In genomic region chr16:87330646-87331045, GRCh38 we compare ENCODE assay signal across 25 cellular contexts. TPM values are rescaled to one million over a fixed set of nuclear protein-coding genes. Genes with fewer than 3 reads are reported as not detected.
A peak's percentile ranks its signal among the peaks of the same experiment; 100 is the strongest.
DNase-seq lines count a peak whose midpoint lies in the region; ATAC-seq and TF ChIP-seq lines count a peak whose summit lies in the region.
"Had no signal": no experiment of that assay in that cellular context is flagged by ENCODE, and none has a peak within 500 bp of the region (broad histone marks: within the 10 kb centered on the region; RNA-seq: fewer than 3 reads in every experiment).

No MANE protein-coding gene starts in this region.

- DNase-seq in left ventricle myocardium superior (peak; percentile 12), cardiac septum (ENCODE audit: low spot score) (no peak), endothelial cell (ENCODE audit: low spot score) (no peak), posterior vena cava (ENCODE audit: low spot score) (peak; percentile 67)
- no peak for DNase-seq in stimulated activated naive CD4-positive, alpha-beta T cell treated with Interleukin-2 at 50 U/mL for 16 hours (lab: John Stamatoyannopoulos, UW)
- DNase-seq: C1 segment of cervical spinal cord; CD4-positive, alpha-beta memory T cell; COR-L47; GDM1; H9; Kasumi-1; NCI-H1092 treated with DMSO at 0.1 percent for 48 hours; NCI-H1436; NCI-H187; NCI-H446; NCI-H524 treated with DMSO at 0.1 percent for 48 hours; NCI-H774; NK-92 treated with Interleukin-12 subunit alpha and Interleukin-12 subunit beta, amount 100 ng/mL, for 24 hours; PC-3; SHP77 had no signal

- no peak overlapping the region for H3K27ac Mint-ChIP-seq in endothelial cell (ENCODE audit: unreplicated experiment)
- H3K27ac Mint-ChIP-seq: GM23338 had no signal

- intact Hi-C loops in left ventricle myocardium superior (cut with micrococcal nuclease) (no loop called here), cardiac septum (cut with DNase I) (no loop called here), posterior vena cava (cut with DNase I) (no loop called here)

- H3K4me3 Mint-ChIP-seq in endothelial cell (ENCODE audit: unreplicated experiment), result peak overlapping the region; percentile 68
- H3K4me3 Mint-ChIP-seq: CD4-positive, alpha-beta memory T cell; GM23338; H9 had no signal

- peaks cover 9% of the 10 kb centered on the region for H3K36me3 Mint-ChIP-seq in endothelial cell (ENCODE audit: low read depth, unreplicated experiment)

- H3K27me3 Mint-ChIP-seq in endothelial cell (ENCODE audit: unreplicated experiment), result peaks cover 3% of the 10 kb centered on the region
- H3K27me3 Mint-ChIP-seq: CD4-positive, alpha-beta memory T cell had no signal

- ATAC-seq in left ventricle myocardium superior, result no peak
- ATAC-seq in GM18870 (IDR thresholded peaks at IDR 0.05; ENCODE audit: unreplicated experiment), result no peak
- no peak for ATAC-seq in HG02840 (IDR thresholded peaks at IDR 0.05; ENCODE audit: low FRiP score, unreplicated experiment)
- ATAC-seq: GM12878, GM23338, K562, PC-3 had no signal

- H3K9me3 Mint-ChIP-seq in endothelial cell (ENCODE audit: unreplicated experiment), result no peaks in the 10 kb centered on the region
- H3K9me3 Mint-ChIP-seq: CD4-positive, alpha-beta memory T cell; GM23338; H9 had no signal

- TF ChIP-seq CTCF in endothelial cell (IDR thresholded peaks at IDR 0.05; ENCODE audit: unreplicated experiment), result no peak

- H3K4me1 Mint-ChIP-seq in endothelial cell (ENCODE audit: unreplicated experiment), result peaks cover 2% of the 10 kb centered on the region
- H3K4me1 Mint-ChIP-seq: H9 had no signal

RNA-seq across cellular contexts. Expression of gene C16orf95, which starts 13.5 kb away (rescaled TPM):
- total RNA-seq in left ventricle myocardium superior (2.6 TPM), cardiac septum (3.2 TPM), endothelial cell (ENCODE audit: unreplicated experiment) (6.5 TPM), posterior vena cava (1 to 10 TPM; 1.1 to 3.1 TPM)

RNA-seq across cellular contexts. Expression of gene FBXO31, which starts 52.9 kb away (rescaled TPM):
- total RNA-seq in left ventricle myocardium superior (71.7 TPM), cardiac septum (73.9 TPM), endothelial cell (ENCODE audit: unreplicated experiment) (13.5 TPM), posterior vena cava (10 to 100 TPM; 50.4 to 58.5 TPM)

Comparison
In these comparisons a context has a peak if more than half of its experiments do, and no peak if none do; other contexts are left out.
1. DNase-seq: peak in left ventricle myocardium superior (single experiment) and posterior vena cava (single experiment); none in cardiac septum (single experiment), endothelial cell (single experiment) and stimulated activated naive CD4-positive, alpha-beta T cell treated with Interleukin-2 at 50 U/mL for 16 hours (single experiment).